ENCODE assay signal across 7 cellular contexts in genomic region chr16:79883494-79883893, GRCh38.
"Had no signal": no experiment of that assay in that cellular context is flagged by ENCODE, and none has a peak within 500 bp of the region (broad histone marks: within the 10 kb centered on the region; RNA-seq: fewer than 3 reads in every experiment).

No MANE protein-coding gene starts in this region.

- H2AFZ ChIP-seq: GM23248 had no signal

- DNase-seq: GM23248, GOT3, H7, HCEC 1CT, KBM-7 had no signal

- H3K4me3 ChIP-seq: GM23248 had no signal

- H3K27ac ChIP-seq: GM23248, HL-60 had no signal

- ATAC-seq: HepG2 had no signal

- H3K9ac ChIP-seq: GM23248 had no signal

- FAIRE-seq: HepG2 had no signal
